In the genomic region with DNA sequence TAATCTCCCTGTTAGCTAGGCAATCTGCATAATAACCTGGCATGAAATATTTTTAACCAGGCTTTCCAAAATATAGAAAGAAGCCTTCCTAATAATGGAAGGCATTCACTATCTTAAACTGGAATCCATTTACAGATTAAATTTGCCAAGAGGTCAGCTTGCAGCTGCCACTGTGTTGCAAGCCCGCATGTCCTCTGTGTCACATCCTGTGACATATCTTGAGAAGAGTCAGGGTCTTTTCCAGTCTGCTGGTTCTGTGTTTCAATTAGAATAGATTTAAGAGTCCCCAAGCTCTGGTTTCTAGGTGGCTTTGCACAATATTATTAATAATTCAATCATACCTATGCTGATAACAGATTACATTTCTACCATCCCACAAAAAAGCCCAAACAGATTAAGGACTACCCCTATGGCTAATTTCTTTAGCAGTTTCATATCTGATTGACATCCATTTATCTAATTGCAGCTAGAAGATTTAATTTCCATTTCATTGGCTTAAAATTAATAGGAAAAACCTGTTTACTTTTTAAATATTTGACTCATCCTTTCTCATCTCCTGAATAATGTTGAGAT, we compare ENCODE assay signal across 37 cellular contexts. TPM values are rescaled to one million over a fixed set of nuclear protein-coding genes. Genes with fewer than 3 reads are reported as not detected.
"Had no signal": no experiment of that assay in that cellular context is flagged by ENCODE, and none has a peak within 500 bp of the region (broad histone marks: within the 10 kb centered on the region; RNA-seq: fewer than 3 reads in every experiment).

No MANE protein-coding gene starts in this region.

- DNase-seq: activated CD4-positive, alpha-beta memory T cell treated with anti-CD3 and anti-CD28 coated beads, Interleukin-2, amount 10 ng/mL, durations not matched to agents 7 days and 5 days; activated CD4-positive, alpha-beta T cell treated with anti-CD3 and anti-CD28 coated beads for 1 hour; activated CD4-positive, alpha-beta T cell treated with anti-CD3 and anti-CD28 coated beads for 48 hours; activated CD4-positive, CD25-positive, alpha-beta regulatory T cell; activated CD8-positive, alpha-beta memory T cell treated with anti-CD3 and anti-CD28 coated beads for 24 hours; activated CD8-positive, alpha-beta memory T cell treated with anti-CD3 and anti-CD28 coated beads, Interleukin-2, amount 10 ng/mL, durations not matched to agents 7 days and 5 days; activated CD8-positive, alpha-beta memory T cell treated with anti-CD3 and anti-CD28 coated beads, Interleukin-2, amount 50 U/mL, for 48 hours; activated effector memory CD4-positive, alpha-beta T cell treated with Interleukin-2 at 50 U/mL for 16 hours; activated naive CD4-positive, alpha-beta T cell; activated naive CD8-positive, alpha-beta T cell treated with anti-CD3 and anti-CD28 coated beads, Interleukin-2, amount 10 ng/mL, durations not matched to agents 7 days and 5 days; activated T-cell treated with anti-CD3 and anti-CD28 coated beads, Interleukin-2, amount 50 U/mL, for 48 hours; amygdala; Kasumi-1; KG1; MG63; NCI-H1048; NCI-H1105 treated with DMSO at 0.1 percent for 48 hours; NCI-H1436; NCI-H187; NCI-H2029 treated with DMSO at 0.1 percent for 48 hours; NCI-H2107; NCI-H2171; NCI-H2227 treated with DMSO at 0.1 percent for 48 hours; NCI-H446; NCI-H510A treated with DMSO at 0.1 percent for 48 hours; NK-92 treated with Interleukin-12 subunit alpha and Interleukin-12 subunit beta, amount 100 ng/mL, for 24 hours; PC-9; Right ventricle myocardium superior; SJCRH30; SW 1271; T-helper 1 cell; T-helper 2 cell; T-helper 9 cell had no signal

- H3K36me3 ChIP-seq: ascending aorta, cardiac muscle cell, MG63, SJCRH30 had no signal

- H3K4me3 ChIP-seq: ascending aorta, cardiac muscle cell, MG63, PC-9, SJCRH30 had no signal

- H3K4me2 ChIP-seq: PC-9 had no signal

- H2AFZ ChIP-seq: PC-9 had no signal

- H3K27ac ChIP-seq: ascending aorta, PC-9, SJCRH30, VCaP had no signal

- H3K27me3 ChIP-seq: ascending aorta, cardiac muscle cell, MG63, SJCRH30 had no signal

- H3K9me3 ChIP-seq: ascending aorta, MG63, SJCRH30 had no signal

- H3K4me1 ChIP-seq: ascending aorta, SJCRH30 had no signal

RNA-seq across cellular contexts. Expression of gene PPP2R2B, which starts 31.0 kb away (rescaled TPM):
- total RNA-seq: OCI-LY7, PC-9 had no signal
